In genomic region chr15:98649621-98649995, GRCh38 we compare ENCODE assay signal across 8 cellular contexts. TPM values are rescaled to one million over a fixed set of nuclear protein-coding genes. Genes with fewer than 3 reads are reported as not detected.
DNase-seq lines count a peak whose midpoint lies in the region; ATAC-seq and TF ChIP-seq lines count a peak whose summit lies in the region.

No MANE protein-coding gene starts in this region.

- H3K4me3 ChIP-seq in esophagus (ENCODE audit: low read depth in 1 of 2, low read length in 2 of 2) (peak overlapping the region; percentile 65 to 93), tibial artery (peak overlapping the region; percentile 90 to 95)

- 1 to 2% methylated on average over 40 to 45 of the region's 45 CpGs for WGBS in esophagus, 2 donors

- H3K27me3 Mint-ChIP-seq in naive thymus-derived CD8-positive, alpha-beta T cell: peaks cover 0 to 27% (median 0%) of the 10 kb centered on the region in 5 donors

- H3K27me3 ChIP-seq in esophagus (ENCODE audit: control insufficient read depth in 1 of 2, insufficient read depth in 2 of 2, low read length in 2 of 2): no peaks in the 10 kb centered on the region
- H3K27me3 ChIP-seq in tibial artery: no peaks in the 10 kb centered on the region

- peak overlapping the region in 9 of 10 donors; percentile 41 to 91 (median 79) for H3K27ac Mint-ChIP-seq in naive thymus-derived CD8-positive, alpha-beta T cell

- no peaks in the 10 kb centered on the region for H3K36me3 ChIP-seq in esophagus (ENCODE audit: control insufficient read depth in 2 of 2, insufficient read depth in 2 of 2, low read length in 1 of 2)
- H3K36me3 ChIP-seq in tibial artery: no peaks in the 10 kb centered on the region

- H3K4me1 ChIP-seq in esophagus (ENCODE audit: control insufficient read depth in 2 of 2, insufficient read depth in 2 of 2, low read length in 1 of 2) (no peaks in the 10 kb centered on the region), tibial artery (peaks cover 0 to 23% (median 8%) of the 10 kb centered on the region in 4 donors)

- H3K9me3 ChIP-seq in esophagus (ENCODE audit: control insufficient read depth in 2 of 2, insufficient read depth in 1 of 2, low read depth in 1 of 2, low read length in 1 of 2): no peaks in the 10 kb centered on the region
- no peaks in the 10 kb centered on the region for H3K9me3 ChIP-seq in tibial artery

- TF ChIP-seq CTCF in C4-2B (conservative IDR thresholded peaks at IDR 0.05) (no peak; the same call in 1 of the 2 replicates), tibial artery (IDR thresholded peaks at IDR 0.05) (peak; percentile 39 to 43)

- peak; percentile 15 to 29 for DNase-seq in Kasumi-1 (lab: John Stamatoyannopoulos, UW)
- DNase-seq in activated T-cell treated with anti-CD3 and anti-CD28 coated beads for 24 hours (ENCODE audit: low read depth): peak; percentile 24
- peak; percentile 33 to 74 (median 52) for DNase-seq in naive thymus-derived CD8-positive, alpha-beta T cell
- DNase-seq in tibial artery: peak in 1 of 2 donors; percentile 73
- DNase-seq in cerebellar cortex (ENCODE audit: low spot score): no peak

- H3K4me1 Mint-ChIP-seq in naive thymus-derived CD8-positive, alpha-beta T cell: peaks cover 26 to 48% (median 37%) of the 10 kb centered on the region in 4 donors

- H3K36me3 Mint-ChIP-seq in naive thymus-derived CD8-positive, alpha-beta T cell: peaks cover 0 to 3% (median 0%) of the 10 kb centered on the region in 3 donors

- ATAC-seq in naive thymus-derived CD8-positive, alpha-beta T cell: peak; percentile 3 to 16
- ATAC-seq in HG02798 (IDR thresholded peaks at IDR 0.05; ENCODE audit: poor library complexity, unreplicated experiment): no peak

- H3K9me3 Mint-ChIP-seq in naive thymus-derived CD8-positive, alpha-beta T cell: peaks cover 0 to 6% (median 0%) of the 10 kb centered on the region in 9 donors

- POLR2A ChIA-PET in naive thymus-derived CD8-positive, alpha-beta T cell (lab: Charles Lee): interaction anchor here (1.1 to 5.5 kb wide), 8 partner anchors 8 to 253 kb away, joined by 3 to 41 read pairs (median 4); no protein-coding TSS in a partner anchor

- H3K27ac ChIP-seq in C4-2B: peak overlapping the region; percentile 64
- peak overlapping the region; percentile 84 to 98 for H3K27ac ChIP-seq in esophagus (ENCODE audit: low read depth in 2 of 2, low read length in 1 of 2)
- peak overlapping the region; percentile 96 to 97 for H3K27ac ChIP-seq in tibial artery

- H3K4me3 Mint-ChIP-seq in naive thymus-derived CD8-positive, alpha-beta T cell: peak overlapping the region; percentile 64 to 90 (median 80)

- intact Hi-C loops in tibial artery (cut with DNase I; ENCODE audit: low total_unique reads): no loop called here

RNA-seq across cellular contexts. Expression of gene IGF1R, which starts 1.3 kb away (rescaled TPM):
- 1 to 10 TPM; 4.1 to 4.4 TPM for polyA plus RNA-seq in esophagus
- total RNA-seq in naive thymus-derived CD8-positive, alpha-beta T cell: 100 to 1,000 TPM; 117 to 122 TPM
- polyA plus RNA-seq in naive thymus-derived CD8-positive, alpha-beta T cell: 1 to 10 TPM; 2.5 to 6.3 (median 4.9) TPM
